8 cellular contexts compared by ENCODE assay signal in genomic region chr20:49915118-49915379, GRCh38. TPM values are rescaled to one million over a fixed set of nuclear protein-coding genes. Genes with fewer than 3 reads are reported as not detected.
DNase-seq lines count a peak whose midpoint lies in the region; ATAC-seq and TF ChIP-seq lines count a peak whose summit lies in the region.

No MANE protein-coding gene starts in this region.

- H3K4me1 ChIP-seq in Peyer's patch (peaks cover 5 to 52% (median 12%) of the 10 kb centered on the region in 4 donors), fibroblast of lung (ENCODE audit: control insufficient read depth, extremely low read depth, insufficient read depth, low read length) (peaks cover 4% of the 10 kb centered on the region)

- no peaks in the 10 kb centered on the region for H4K20me1 ChIP-seq in fibroblast of lung (ENCODE audit: control insufficient read depth, extremely low read depth, insufficient read depth, low read length)

- TF ChIP-seq CTCF in Peyer's patch (IDR thresholded peaks at IDR 0.05) (no peak), fibroblast of lung (conservative IDR thresholded peaks at IDR 0.05 in 1 of 2, IDR thresholded peaks at IDR 0.05 in 1 of 2; ENCODE audit: low read depth in 1 of 2, low read length in 2 of 2) (peak in 1 of 2 donors; percentile 2), progenitor cell of endocrine pancreas (IDR thresholded peaks at IDR 0.05; ENCODE audit: unreplicated experiment) (no peak)

- intact Hi-C loops in Right ventricle myocardium inferior (cut with DNase I), result loop anchor here (5.0 kb wide), 1 partner anchor 303 kb away; no protein-coding TSS in a partner anchor
- intact Hi-C loops in cardiac septum (cut with DNase I), result no loop called here

- H3K27me3 ChIP-seq in Peyer's patch (no peaks in the 10 kb centered on the region), fibroblast of lung (ENCODE audit: control insufficient read depth, insufficient read depth, low read length) (no peaks in the 10 kb centered on the region)

- H3K9me3 ChIP-seq in Peyer's patch (no peaks in the 10 kb centered on the region), fibroblast of lung (ENCODE audit: control insufficient read depth, insufficient read depth, low read depth, low read length) (no peaks in the 10 kb centered on the region)

- H3K36me3 ChIP-seq in Peyer's patch (no peaks in the 10 kb centered on the region), fibroblast of lung (ENCODE audit: control insufficient read depth, insufficient read depth, low read length) (no peaks in the 10 kb centered on the region)

- H3K4me1 Mint-ChIP-seq in progenitor cell of endocrine pancreas (ENCODE audit: low read depth), result peaks cover 23% of the 10 kb centered on the region

- peak overlapping the region; percentile 99 for H3K4me3 Mint-ChIP-seq in progenitor cell of endocrine pancreas (ENCODE audit: low read depth)

- ATAC-seq in Right ventricle myocardium inferior (peak; percentile 11), HG02759 (IDR thresholded peaks at IDR 0.05; ENCODE audit: unreplicated experiment) (no peak)

- no peak for TF ChIP-seq POLR2A in Peyer's patch (IDR thresholded peaks at IDR 0.05)

- H3K9ac ChIP-seq in fibroblast of lung (ENCODE audit: insufficient read depth, low read length), result peak overlapping the region; percentile 100

- no peaks in the 10 kb centered on the region for H3K27me3 Mint-ChIP-seq in progenitor cell of endocrine pancreas

- H3K27ac ChIP-seq in Peyer's patch, result peak overlapping the region; percentile 96 to 99 (median 96)
- peak overlapping the region; percentile 100 for H3K27ac ChIP-seq in fibroblast of lung (ENCODE audit: insufficient read depth, low read length)

- H3K79me2 ChIP-seq in fibroblast of lung (ENCODE audit: control insufficient read depth, insufficient read depth, low read length), result peaks cover 43% of the 10 kb centered on the region

- no peaks in the 10 kb centered on the region for H3K9me3 Mint-ChIP-seq in progenitor cell of endocrine pancreas (ENCODE audit: low read depth)

- peak overlapping the region; percentile 89 for H3K27ac Mint-ChIP-seq in progenitor cell of endocrine pancreas

- H2AFZ ChIP-seq in fibroblast of lung (ENCODE audit: low read length), result no peak overlapping the region

- peak overlapping the region; percentile 61 for H3K4me2 ChIP-seq in fibroblast of lung (ENCODE audit: extremely low read depth, insufficient read depth, low read length)

- H3K4me3 ChIP-seq in Peyer's patch, result peak overlapping the region; percentile 67 to 100 (median 86)
- peak overlapping the region; percentile 48 to 96 (median 82) for H3K4me3 ChIP-seq in fibroblast of lung (replicated peaks in 1 of 4; ENCODE audit: control extremely low read depth in 1 of 4, insufficient read depth in 1 of 4, low read depth in 3 of 4, low read length in 4 of 4)

- H3K36me3 Mint-ChIP-seq in progenitor cell of endocrine pancreas (ENCODE audit: insufficient read depth), result no peaks in the 10 kb centered on the region

- DNase-seq in Right ventricle myocardium inferior (ENCODE audit: missing footprints) (no peak), cardiac septum (ENCODE audit: low spot score) (no peak), Peyer's patch (no peak), fibroblast of lung (ENCODE audit: low read depth in 2 of 2) (no peak), progenitor cell of endocrine pancreas (ENCODE audit: low spot score, unreplicated experiment) (no peak), DMS 273 (lab: John Stamatoyannopoulos, UW; ENCODE audit: unreplicated experiment) (no peak), NCI-H1105 treated with DMSO at 0.1 percent for 48 hours (lab: John Stamatoyannopoulos, UW) (no peak)

RNA-seq across cellular contexts. Expression of gene SPATA2, which starts 0.3 kb away (rescaled TPM):
- total RNA-seq in Right ventricle myocardium inferior (8.0 TPM), cardiac septum (4.9 TPM), Peyer's patch (10 to 100 TPM in 3 of 4 donors, 1 to 10 TPM in 1; 4.1 to 19.8 (median 14.0) TPM), fibroblast of lung (1.0 and 2.0 TPM in 2 replicates), progenitor cell of endocrine pancreas (9.5 and 10.2 TPM in 2 replicates)
- polyA plus RNA-seq in fibroblast of lung, result 3.6 and 4.2 TPM in 2 replicates
- 4.6 and 4.9 TPM in 2 replicates for polyA plus RNA-seq in fibroblast of lung (2012)
- polyA minus RNA-seq in fibroblast of lung (ENCODE audit: low replicate concordance), result 4.6 and 5.1 TPM in 2 replicates

RNA-seq across cellular contexts. Expression of gene RNF114, which starts 21.1 kb away (rescaled TPM):
- total RNA-seq in Right ventricle myocardium inferior (47.6 TPM), cardiac septum (45.8 TPM), Peyer's patch (100 to 1,000 TPM; 205 to 275 (median 259) TPM), fibroblast of lung (50.3 and 65.2 TPM in 2 replicates), progenitor cell of endocrine pancreas (56.6 and 62.3 TPM in 2 replicates)
- 70.2 and 93.9 TPM in 2 replicates for polyA plus RNA-seq in fibroblast of lung
- polyA plus RNA-seq in fibroblast of lung (2012), result 57.8 and 75.8 TPM in 2 replicates
- 53.6 and 77.4 TPM in 2 replicates for polyA minus RNA-seq in fibroblast of lung (ENCODE audit: low replicate concordance)
